Comparison of ENCODE assay signal across 11 cellular contexts in genomic region chr17:78154903-78155811, GRCh38. TPM values are rescaled to one million over a fixed set of nuclear protein-coding genes. Genes with fewer than 3 reads are reported as not detected.
A peak's percentile ranks its signal among the peaks of the same experiment; 100 is the strongest.
DNase-seq lines count a peak whose midpoint lies in the region; ATAC-seq and TF ChIP-seq lines count a peak whose summit lies in the region.
"Had no signal": no experiment of that assay in that cellular context is flagged by ENCODE, and none has a peak within 500 bp of the region (broad histone marks: within the 10 kb centered on the region; RNA-seq: fewer than 3 reads in every experiment).

No MANE protein-coding gene starts in this region.

- peak overlapping the region in 1 of 2 donors; percentile 29 for H3K27ac Mint-ChIP-seq in natural killer cell

- H3K9me3 ChIP-seq in OCI-LY7 (ENCODE audit: low read length) = no peaks in the 10 kb centered on the region
- H3K9me3 ChIP-seq in hepatocyte (ENCODE audit: low read depth) = no peaks in the 10 kb centered on the region
- H3K9me3 ChIP-seq: SJSA1 had no signal

- no peaks in the 10 kb centered on the region for H3K36me3 Mint-ChIP-seq in natural killer cell

- H3K4me2 ChIP-seq in OCI-LY7 (ENCODE audit: low read length) = peak overlapping the region; percentile 33
- no peak overlapping the region for H3K4me2 ChIP-seq in hepatocyte

- DNase-seq in OCI-LY7 (ENCODE audit: low spot score) (peak; percentile 79), natural killer cell (no peak), HPDE6-E6E7 (ENCODE audit: extremely low spot score) (no peak), NCI-H2107 (lab: John Stamatoyannopoulos, UW) (no peak), NCI-H446 (lab: John Stamatoyannopoulos, UW) (no peak), hepatocyte (ENCODE audit: low spot score) (no peak)

- no peaks in the 10 kb centered on the region for H3K9me3 Mint-ChIP-seq in natural killer cell

- TF ChIP-seq CTCF in OCI-LY7 (conservative IDR thresholded peaks at IDR 0.05; ENCODE audit: low read length) (no peak), natural killer cell (IDR thresholded peaks at IDR 0.05) (no peak), hepatocyte (IDR thresholded peaks at IDR 0.05; ENCODE audit: poor library complexity) (no peak)

- H2AFZ ChIP-seq in OCI-LY7 (ENCODE audit: low read length) (no peak overlapping the region), hepatocyte (no peak overlapping the region)

- intact Hi-C loops in OCI-LY7 (cut with micrococcal nuclease; ENCODE audit: unreplicated experiment) = no loop called here
- intact Hi-C loops in natural killer cell (cut with micrococcal nuclease) = no loop called here

- H3K27ac ChIP-seq in OCI-LY7 (ENCODE audit: low read depth, low read length, poor library complexity, severe bottlenecking) (no peak overlapping the region), hepatocyte (no peak overlapping the region)
- H3K27ac ChIP-seq: SJSA1 had no signal

- H3K79me2 ChIP-seq in OCI-LY7 (ENCODE audit: insufficient read depth, low read depth, low read length) (no peaks in the 10 kb centered on the region), hepatocyte (no peaks in the 10 kb centered on the region)

- H3K4me1 ChIP-seq in OCI-LY7 (ENCODE audit: insufficient read depth, low read length, poor library complexity, severe bottlenecking) = peaks cover 54% of the 10 kb centered on the region
- peaks cover 7% of the 10 kb centered on the region for H3K4me1 ChIP-seq in hepatocyte (ENCODE audit: insufficient read depth)

- H3K4me3 ChIP-seq in OCI-LY7 (ENCODE audit: low read depth, low read length, poor library complexity, severe bottlenecking) = no peak overlapping the region
- H3K4me3 ChIP-seq in hepatocyte = no peak overlapping the region
- H3K4me3 ChIP-seq: SJSA1 had no signal

- H3K27me3 ChIP-seq in hepatocyte = no peaks in the 10 kb centered on the region
- H3K27me3 ChIP-seq: SJSA1 had no signal

- no peaks in the 10 kb centered on the region for H3K27me3 Mint-ChIP-seq in natural killer cell (ENCODE audit: low read depth in 2 of 2)

- no peak overlapping the region for H3K4me3 Mint-ChIP-seq in natural killer cell

- CTCF ChIA-PET in OCI-LY7 (lab: Charles Lee; ENCODE audit: unreplicated experiment) = no interaction called here

- 89% methylated on average over 11 of the region's 11 CpGs for WGBS in hepatocyte (ENCODE audit: low lambda C conversion rate, missing lambda C conversion rate)

- no peaks in the 10 kb centered on the region for H3K4me1 Mint-ChIP-seq in natural killer cell

- POLR2A ChIA-PET in OCI-LY7 (lab: Charles Lee) = interaction anchor here (0.7 kb wide), 1 partner anchor 67 kb away, joined by 3 read pairs; no protein-coding TSS in a partner anchor

- peak; percentile 64 for ATAC-seq in GM18907 (IDR thresholded peaks at IDR 0.05; ENCODE audit: unreplicated experiment)
- ATAC-seq in HG02759 (IDR thresholded peaks at IDR 0.05; ENCODE audit: unreplicated experiment) = peak; percentile 48
- peak; percentile 70 to 88 (median 87) for ATAC-seq in natural killer cell
- ATAC-seq: HCT116 had no signal

- H4K20me1 ChIP-seq in OCI-LY7 (ENCODE audit: insufficient read depth, low read length) (no peaks in the 10 kb centered on the region), hepatocyte (ENCODE audit: insufficient read depth, poor library complexity, severe bottlenecking) (no peaks in the 10 kb centered on the region)

- H3K9me2 ChIP-seq in OCI-LY7 (ENCODE audit: insufficient read depth, low read length) (no peaks in the 10 kb centered on the region), hepatocyte (replicated peaks; ENCODE audit: insufficient read depth) (no peaks in the 10 kb centered on the region)

- no TSS peak for BruUV-seq in OCI-LY7 (replicated peaks; lab: Mats Ljungman, UMichigan)

- H3K36me3 ChIP-seq in OCI-LY7 (ENCODE audit: insufficient read depth, low read length) = no peaks in the 10 kb centered on the region
- H3K36me3 ChIP-seq in hepatocyte (replicated peaks; ENCODE audit: insufficient read depth, low read depth) = no peaks in the 10 kb centered on the region
- H3K36me3 ChIP-seq: SJSA1 had no signal

RNA-seq across cellular contexts. Expression of gene C17orf99, which starts 9.0 kb away (rescaled TPM):
- total RNA-seq in OCI-LY7 (2014; rRNA removed; shearing (Covaris generic)) = not detected in 2 replicates
- total RNA-seq in OCI-LY7 (2022) (1.1 TPM in 2 replicates), natural killer cell (not detected), hepatocyte (0.32 and 0.33 TPM in 2 replicates)
- 0.62 and 0.77 TPM in 2 replicates for polyA plus RNA-seq in hepatocyte
- total RNA-seq: SJSA1 had no signal
- polyA plus RNA-seq: liver had no signal

RNA-seq across cellular contexts. Expression of gene SYNGR2, which starts 13.2 kb away (rescaled TPM):
- 21.3 and 35.4 TPM in 2 replicates for total RNA-seq in OCI-LY7 (2014; rRNA removed; shearing (Covaris generic))
- 44.9 and 45.5 TPM in 2 replicates for total RNA-seq in OCI-LY7 (2022)
- 10 to 100 TPM; 41.2 to 62.1 (median 43.5) TPM for total RNA-seq in natural killer cell
- total RNA-seq in hepatocyte = 48.3 and 72.5 TPM in 2 replicates
- 160 and 191 TPM in 2 replicates for polyA plus RNA-seq in hepatocyte

RNA-seq across cellular contexts. Expression of gene TMC8, which starts 24.6 kb away (rescaled TPM):
- 54.6 and 83.8 TPM in 2 replicates for total RNA-seq in OCI-LY7 (2014; rRNA removed; shearing (Covaris generic))
- total RNA-seq in OCI-LY7 (2022) (219 and 236 TPM in 2 replicates), natural killer cell (100 to 1,000 TPM; 401 to 551 (median 435) TPM), hepatocyte (0.07 and 0.16 TPM in 2 replicates)
- 1.2 and 3.3 TPM in 2 replicates for polyA plus RNA-seq in hepatocyte
- total RNA-seq: SJSA1 had no signal

RNA-seq across cellular contexts. Expression of gene TMC6, which starts 26.6 kb away (rescaled TPM):
- 94.0 and 124 TPM in 2 replicates for total RNA-seq in OCI-LY7 (2014; rRNA removed; shearing (Covaris generic))
- total RNA-seq in OCI-LY7 (2022) (234 and 258 TPM in 2 replicates), natural killer cell (100 to 1,000 TPM; 653 to 825 (median 687) TPM), hepatocyte (20.9 and 26.7 TPM in 2 replicates)
- polyA plus RNA-seq in hepatocyte = 57.9 and 62.8 TPM in 2 replicates

RNA-seq across cellular contexts. Expression of gene TK1, which starts 31.7 kb away (rescaled TPM):
- total RNA-seq in OCI-LY7 (2014; rRNA removed; shearing (Covaris generic)) = 108 and 118 TPM in 2 replicates
- 149 TPM in 2 replicates for total RNA-seq in OCI-LY7 (2022)
- total RNA-seq in natural killer cell = 1 to 10 TPM; 2.1 to 5.1 (median 3.9) TPM
- 8.3 and 13.8 TPM in 2 replicates for total RNA-seq in hepatocyte
- polyA plus RNA-seq in hepatocyte = 29.9 and 31.9 TPM in 2 replicates

Comparison
In these comparisons a context has a peak if more than half of its experiments do, and no peak if none do; other contexts are left out.
1. RNA of gene TMC8, which starts 24.6 kb away (total RNA-seq): 401 to 551 TPM in natural killer cell and 54.6 to 236 TPM in OCI-LY7; 0.07 to 0.16 TPM in hepatocyte; every median in the first group is over 10 times any median in the second.
2. Peak in every context shown above with its lines, with median percentiles within 50 percentile points of each other: ATAC-seq.